1 cellular context compared by ENCODE assay signal in genomic region chr1:157311730-157312269, GRCh38.
A peak's percentile ranks its signal among the peaks of the same experiment; 100 is the strongest.
TF ChIP-seq lines count a peak whose summit lies in the region.

No MANE protein-coding gene starts in this region.

TF ChIP-seq in K562, 482 proteins besides CTCF, POLR2A, EP300 and RAD21 (continued from another document and continues in another):
- TF ChIP-seq HINFP (tag; conservative IDR thresholded peaks at IDR 0.05; ENCODE audit: low read depth) (no peak), ZMIZ1 (IDR thresholded peaks at IDR 0.05; ENCODE audit: low read depth in 2 of 2, low read length in 2 of 2) (0 out of 4 replicates have a peak, but pooled peaks of 1 of the 2 experiments have one; percentile 11), ATF4 (CRISPR knock-in tag; IDR thresholded peaks at IDR 0.05) (no peak), TEAD4 (IDR thresholded peaks at IDR 0.05; ENCODE audit: low read length) (peak; percentile 69), TEAD4 (CRISPR knock-in tag; IDR thresholded peaks at IDR 0.05; ENCODE audit: borderline replicate concordance) (no peak), ELK1 (CRISPR knock-in tag; IDR thresholded peaks at IDR 0.05) (no peak), PBX2 (CRISPR knock-in tag; IDR thresholded peaks at IDR 0.05; ENCODE audit: low read depth) (no peak), PBX2 (tag; conservative IDR thresholded peaks at IDR 0.05; ENCODE audit: low read depth) (no peak), ZBTB8A (IDR thresholded peaks at IDR 0.05; ENCODE audit: partially characterized antibody) (no peak), NR0B1 (IDR thresholded peaks at IDR 0.05; ENCODE audit: partially characterized antibody) (no peak), BACH1 (tag; IDR thresholded peaks at IDR 0.05) (no peak), WHSC1 (IDR thresholded peaks at IDR 0.05; ENCODE audit: low read length) (no peak), GTF2B (IDR thresholded peaks at IDR 0.05; ENCODE audit: extremely low read depth, insufficient read length) (no peak), RFX1 (IDR thresholded peaks at IDR 0.05) (no peak), ZNF584 (CRISPR knock-in tag; IDR thresholded peaks at IDR 0.05; ENCODE audit: low read depth) (no peak), ZNF639 (CRISPR knock-in tag; conservative IDR thresholded peaks at IDR 0.05 in 1 of 2, IDR thresholded peaks at IDR 0.05 in 1 of 2) (peak in 1 of 2 experiments; percentile 34; a peak in 1 of 4 replicates), NONO (IDR thresholded peaks at IDR 0.05; ENCODE audit: low read depth in 2 of 2, low read length in 1 of 2) (no peak), PTRF (tag; IDR thresholded peaks at IDR 0.05) (no peak), ARID1B (IDR thresholded peaks at IDR 0.05) (peak; percentile 27; the same call in 1 of the 2 replicates), GABPB2 (CRISPR knock-in tag; conservative IDR thresholded peaks at IDR 0.05) (no peak), RBFOX2 (IDR thresholded peaks at IDR 0.05; ENCODE audit: low read depth, low read length) (no peak), MAZ (CRISPR knock-in tag; conservative IDR thresholded peaks at IDR 0.05 in 1 of 2, IDR thresholded peaks at IDR 0.05 in 1 of 2) (no peak), ZNF445 (CRISPR knock-in tag; IDR thresholded peaks at IDR 0.05; ENCODE audit: low read depth) (no peak), VEZF1 (CRISPR knock-in tag; IDR thresholded peaks at IDR 0.05) (peak; percentile 5; the same call in 1 of the 2 replicates), KDM2B (CRISPR knock-in tag; IDR thresholded peaks at IDR 0.05) (no peak), CREB3L1 (IDR thresholded peaks at IDR 0.05; ENCODE audit: borderline replicate concordance, low read depth) (no peak), CCNT2 (IDR thresholded peaks at IDR 0.05; ENCODE audit: borderline replicate concordance, extremely low read depth, insufficient read length, low read depth, low read length) (no peak), ZNF780A (CRISPR knock-in tag; IDR thresholded peaks at IDR 0.05) (no peak), ZNF124 (CRISPR knock-in tag; IDR thresholded peaks at IDR 0.05) (no peak), ARHGAP35 (IDR thresholded peaks at IDR 0.05; ENCODE audit: partially characterized antibody) (no peak), ZNF140 (CRISPR knock-in tag; IDR thresholded peaks at IDR 0.05) (no peak), SLC30A9 (CRISPR knock-in tag; IDR thresholded peaks at IDR 0.05) (no peak), ZNF449 (CRISPR knock-in tag; IDR thresholded peaks at IDR 0.05) (no peak), NR2C2 (CRISPR knock-in tag; IDR thresholded peaks at IDR 0.05) (no peak), NR2C2 (tag; IDR thresholded peaks at IDR 0.05) (peak; percentile 83), ZNF586 (CRISPR knock-in tag; conservative IDR thresholded peaks at IDR 0.05) (no peak), E2F5 (CRISPR knock-in tag; IDR thresholded peaks at IDR 0.05) (no peak), IRF9 (tag; IDR thresholded peaks at IDR 0.05) (no peak), GABPB1 (CRISPR knock-in tag; IDR thresholded peaks at IDR 0.05) (no peak), ZNF696 (CRISPR knock-in tag; conservative IDR thresholded peaks at IDR 0.05) (no peak), KLF6 (CRISPR knock-in tag; IDR thresholded peaks at IDR 0.05; ENCODE audit: borderline replicate concordance) (no peak), TAF15 (IDR thresholded peaks at IDR 0.05; ENCODE audit: low read depth, low read length) (no peak), TEAD1 (CRISPR knock-in tag; IDR thresholded peaks at IDR 0.05) (no peak)
